ENCODE assay signal across 11 cellular contexts in genomic region chrX:69466546-69466945, GRCh38. TPM values are rescaled to one million over a fixed set of nuclear protein-coding genes. Genes with fewer than 3 reads are reported as not detected.
"Had no signal": no experiment of that assay in that cellular context is flagged by ENCODE, and none has a peak within 500 bp of the region (broad histone marks: within the 10 kb centered on the region; RNA-seq: fewer than 3 reads in every experiment).

No MANE protein-coding gene starts in this region.

- H3K27ac Mint-ChIP-seq: GM23338, H9, HFFc6 had no signal

- H3K4me1 ChIP-seq: HAP-1 had no signal

- DNase-seq: GM23248, GOT3, H7, H9, HCEC 1CT, HFFc6 had no signal

- H3K9ac ChIP-seq: GM23248 had no signal

- H3K27ac ChIP-seq: GM23248 had no signal

- H3K4me3 ChIP-seq: GM23248, GM23338, HAP-1 had no signal

- H3K4me2 ChIP-seq: GM23338 had no signal

- ATAC-seq: GM23338, HCT116 had no signal

- H3K4me1 Mint-ChIP-seq: GM23338, H9 had no signal

- H2AFZ ChIP-seq: GM23248, GM23338 had no signal

- H3K4me3 Mint-ChIP-seq: GM23338, H9, HFFc6 had no signal

- H3K9me3 ChIP-seq: HAP-1 had no signal

- H3K9me3 Mint-ChIP-seq: GM23338, HFFc6 had no signal

- H3K36me3 ChIP-seq: HAP-1 had no signal

- FAIRE-seq: H1, H54 had no signal

RNA-seq across cellular contexts. Expression of gene NALF2, which starts 37.6 kb away (rescaled TPM):
- total RNA-seq: GM23248, HFFc6 had no signal
- polyA plus RNA-seq: GM23248 had no signal
